ENCODE assay signal across 8 cellular contexts in genomic region chr1:11272544-11272841, GRCh38. TPM values are rescaled to one million over a fixed set of nuclear protein-coding genes. Genes with fewer than 3 reads are reported as not detected.
DNase-seq lines count a peak whose midpoint lies in the region; ATAC-seq, FAIRE-seq and TF ChIP-seq lines count a peak whose summit lies in the region.

No MANE protein-coding gene starts in this region.

- CTCF ChIA-PET in endothelial cell of umbilical vein (lab: Charles Lee) = interaction anchor here (0.6 to 1.8 kb wide), 8 partner anchors 9 to 373 kb away, joined by 3 to 17 read pairs (median 6); partner anchors contain the start of gene MTOR

- H3K4me2 ChIP-seq in OCI-LY3 (ENCODE audit: low read length) = peak overlapping the region; percentile 78
- peak overlapping the region; percentile 19 for H3K4me2 ChIP-seq in endothelial cell of umbilical vein (ENCODE audit: insufficient read depth, low read length)

- no peaks in the 10 kb centered on the region for H3K36me3 ChIP-seq in GM06990 (ENCODE audit: control insufficient read depth, insufficient read depth, low read length)
- peaks cover 5% of the 10 kb centered on the region for H3K36me3 ChIP-seq in OCI-LY3 (replicated peaks; ENCODE audit: low read depth, low read length)
- H3K36me3 ChIP-seq in endothelial cell of umbilical vein (ENCODE audit: control insufficient read depth in 2 of 2, extremely low read depth in 1 of 2, insufficient read depth in 2 of 2, low read length in 2 of 2) = no peaks in the 10 kb centered on the region
- H3K36me3 ChIP-seq in psoas muscle (ENCODE audit: insufficient read depth in 1 of 2, low read depth in 1 of 2) = peaks cover 4 to 18% of the 10 kb centered on the region in 2 donors

- no peak for TF ChIP-seq POLR2A in endothelial cell of umbilical vein (IDR thresholded peaks at IDR 0.05; ENCODE audit: low read depth, low read length)

- intact Hi-C loops in endothelial cell of umbilical vein (cut with micrococcal nuclease) (loop anchor here (10.0 kb wide), 2 partner anchors 462 to 532 kb away; partner anchors contain the start of genes AGTRAP, CLCN6 and MTHFR), psoas muscle (cut with DNase I) (loop anchor here in 1 of 2 donors (10.0 kb wide), 1 partner anchor 462 kb away; the partner anchor contains the start of gene AGTRAP)

- H3K27ac ChIP-seq in OCI-LY3 (ENCODE audit: low read length) = no peak overlapping the region
- H3K27ac ChIP-seq in endothelial cell of umbilical vein (ENCODE audit: insufficient read depth, low read depth, low read length) = no peak overlapping the region
- peak overlapping the region; percentile 32 for H3K27ac ChIP-seq in psoas muscle

- dilution Hi-C loops in endothelial cell of umbilical vein (cut with MboI; ENCODE audit: extremely low pct_ligation_motif_present, low sequenced_read_pairs) = no loop called here

- H3K9ac ChIP-seq in OCI-LY3 (ENCODE audit: low read length) (peak overlapping the region; percentile 16; the same call in 1 of the 2 replicates), endothelial cell of umbilical vein (replicated peaks; ENCODE audit: extremely low read depth, insufficient read depth, low read length) (no peak overlapping the region)

- no peaks in the 10 kb centered on the region for H4K20me1 ChIP-seq in OCI-LY3 (ENCODE audit: insufficient read depth, low read length)
- no peaks in the 10 kb centered on the region for H4K20me1 ChIP-seq in endothelial cell of umbilical vein (replicated peaks; ENCODE audit: control insufficient read depth, extremely low read depth, insufficient read depth, low read length)

- peaks cover 11% of the 10 kb centered on the region; the same call in 1 of the 2 replicates for H3K4me1 ChIP-seq in OCI-LY3 (ENCODE audit: low read length)
- H3K4me1 ChIP-seq in endothelial cell of umbilical vein (ENCODE audit: control insufficient read depth, extremely low read depth, insufficient read depth, low read length) = peaks cover 15% of the 10 kb centered on the region
- peaks cover 28% of the 10 kb centered on the region for H3K4me1 ChIP-seq in psoas muscle

- H2AFZ ChIP-seq in OCI-LY3 (ENCODE audit: low read depth, low read length) (peak overlapping the region; percentile 77; the same call in 1 of the 2 replicates), endothelial cell of umbilical vein (ENCODE audit: low read depth, low read length) (peak overlapping the region; percentile 14)

- BruUV-seq in endothelial cell of umbilical vein (replicated peaks; lab: Mats Ljungman, UMichigan) = no TSS peak

- 11 to 13% (median 13%) methylated on average over 9 of the region's 9 CpGs for WGBS in psoas muscle, 3 donors

- TF ChIP-seq CTCF in GM06990 (IDR thresholded peaks at IDR 0.05; ENCODE audit: insufficient read depth, low read length, poor library complexity, severe bottlenecking) (no peak), OCI-LY3 (IDR thresholded peaks at IDR 0.05; ENCODE audit: low read depth, low read length) (no peak), endothelial cell of umbilical vein (IDR thresholded peaks at IDR 0.05; ENCODE audit: extremely low read depth in 1 of 2, insufficient read depth in 1 of 2, low read depth in 1 of 2, low read length in 2 of 2) (no peak), psoas muscle (IDR thresholded peaks at IDR 0.05) (no peak)

- no peak for DNase-seq in GM06990 (ENCODE audit: extremely low read depth, insufficient read length)
- DNase-seq in endothelial cell of umbilical vein (ENCODE audit: low read depth, low spot score) = peak; percentile 63
- no peak for DNase-seq in psoas muscle
- no peak for DNase-seq in NCI-H774 (lab: John Stamatoyannopoulos, UW)
- no peak for DNase-seq in MV-4-11 (lab: John Stamatoyannopoulos, UW)
- DNase-seq in glomerular visceral epithelial cell (ENCODE audit: extremely low spot score) = no peak

- ATAC-seq in psoas muscle (no peak), HG03469 (IDR thresholded peaks at IDR 0.05; ENCODE audit: unreplicated experiment) (no peak)

- no peak for FAIRE-seq in endothelial cell of umbilical vein (lab: Jason Lieb, UNC)

- H3K9me3 ChIP-seq in OCI-LY3 (ENCODE audit: insufficient read depth, low read length) (no peaks in the 10 kb centered on the region), endothelial cell of umbilical vein (replicated peaks; ENCODE audit: control insufficient read depth, insufficient read depth, low read length) (no peaks in the 10 kb centered on the region), psoas muscle (no peaks in the 10 kb centered on the region)

- peak overlapping the region; percentile 47 for H3K4me3 ChIP-seq in GM06990 (replicated peaks; ENCODE audit: low read depth, low read length)
- H3K4me3 ChIP-seq in OCI-LY3 (ENCODE audit: low read length) = peak overlapping the region; percentile 82
- no peak overlapping the region for H3K4me3 ChIP-seq in endothelial cell of umbilical vein (replicated peaks in 1 of 3; ENCODE audit: insufficient read depth in 1 of 3, low read depth in 1 of 3, low read length in 3 of 3)
- peak overlapping the region; percentile 59 for H3K4me3 ChIP-seq in psoas muscle

- no peaks in the 10 kb centered on the region for H3K27me3 ChIP-seq in GM06990 (replicated peaks; ENCODE audit: control insufficient read depth, insufficient read depth, low read length)
- H3K27me3 ChIP-seq in OCI-LY3 (ENCODE audit: low read depth, low read length) = no peaks in the 10 kb centered on the region
- H3K27me3 ChIP-seq in endothelial cell of umbilical vein (ENCODE audit: control insufficient read depth in 2 of 2, insufficient read depth in 2 of 2, low read length in 2 of 2) = no peaks in the 10 kb centered on the region
- no peaks in the 10 kb centered on the region for H3K27me3 ChIP-seq in psoas muscle (ENCODE audit: insufficient read depth in 3 of 3, low read length in 2 of 3)

- H3K9me1 ChIP-seq in endothelial cell of umbilical vein (replicated peaks; ENCODE audit: control insufficient read depth, extremely low read depth, insufficient read depth, low read length) = no peaks in the 10 kb centered on the region

- H3K79me2 ChIP-seq in OCI-LY3 (ENCODE audit: low read length) (peaks cover 37% of the 10 kb centered on the region), endothelial cell of umbilical vein (ENCODE audit: control insufficient read depth, insufficient read depth, low read length) (peaks cover 17% of the 10 kb centered on the region)

- POLR2A ChIA-PET in endothelial cell of umbilical vein (lab: Charles Lee) = interaction anchor here (0.5 to 1.4 kb wide), 7 partner anchors 10 to 654 kb away, joined by 3 to 9 read pairs (median 4); partner anchors contain the start of genes KIAA2013 and MTOR

TF ChIP-seq in endothelial cell of umbilical vein, 7 proteins besides CTCF, POLR2A, EP300 and RAD21:
- no peak for TF ChIP-seq EZH2 (IDR thresholded peaks at IDR 0.05; ENCODE audit: borderline replicate concordance, low read depth, low read length, severe bottlenecking)
- no peak for TF ChIP-seq MYC (IDR thresholded peaks at IDR 0.05; ENCODE audit: low read depth, low read length)
- no peak for TF ChIP-seq GATA2 (IDR thresholded peaks at IDR 0.05; ENCODE audit: insufficient read depth, insufficient read length, low read depth, low read length)
- no peak for TF ChIP-seq POLR2AphosphoS5 (IDR thresholded peaks at IDR 0.05; ENCODE audit: insufficient read depth, low read depth, low read length)
- TF ChIP-seq JUN (IDR thresholded peaks at IDR 0.05; ENCODE audit: borderline replicate concordance, insufficient read depth, insufficient read length, low read depth) = no peak
- TF ChIP-seq, protein P1, sequence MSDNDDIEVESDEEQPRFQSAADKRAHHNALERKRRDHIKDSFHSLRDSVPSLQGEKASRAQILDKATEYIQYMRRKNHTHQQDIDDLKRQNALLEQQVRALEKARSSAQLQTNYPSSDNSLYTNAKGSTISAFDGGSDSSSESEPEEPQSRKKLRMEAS (IDR thresholded peaks at IDR 0.05; ENCODE audit: insufficient read depth, insufficient read length) = no peak
- no peak for TF ChIP-seq FOS (IDR thresholded peaks at IDR 0.05; ENCODE audit: borderline replicate concordance, insufficient read depth, low read length)

RNA-seq across cellular contexts. Expression of gene UBIAD1, which starts 0.5 kb away (rescaled TPM):
- total RNA-seq in endothelial cell of umbilical vein = 12.7 and 13.0 TPM in 2 replicates
- 17.8 and 20.5 TPM in 2 replicates for polyA plus RNA-seq in endothelial cell of umbilical vein
- 13.1 and 13.6 TPM in 2 replicates for polyA plus RNA-seq in endothelial cell of umbilical vein (2011; cell fraction: cytosol; rRNA removed)
- 6.4 and 7.2 TPM in 2 replicates for polyA plus RNA-seq in endothelial cell of umbilical vein (2011; cell fraction: nucleus; rRNA removed)
- polyA plus RNA-seq in endothelial cell of umbilical vein (2012) = 7.6 and 9.8 TPM in 2 replicates
- 33.6 and 35.1 TPM in 2 replicates for polyA minus RNA-seq in endothelial cell of umbilical vein
- polyA minus RNA-seq in endothelial cell of umbilical vein (2011; cell fraction: cytosol; rRNA and poly(A)+ RNA removed) = 20.0 TPM
- polyA minus RNA-seq in endothelial cell of umbilical vein (2011; cell fraction: nucleus; rRNA and poly(A)+ RNA removed) = 12.9 and 13.5 TPM in 2 replicates
- 10 to 100 TPM; 21.9 to 29.4 (median 26.7) TPM for total RNA-seq in psoas muscle
- 10 to 100 TPM; 19.0 to 28.3 (median 24.4) TPM for polyA plus RNA-seq in psoas muscle

RNA-seq across cellular contexts. Expression of gene MTOR, which starts 10.1 kb away (rescaled TPM):
- total RNA-seq in endothelial cell of umbilical vein (50.4 and 53.1 TPM in 2 replicates), psoas muscle (10 to 100 TPM; 35.0 to 50.8 (median 47.1) TPM)
- polyA plus RNA-seq in endothelial cell of umbilical vein (30.2 and 33.5 TPM in 2 replicates), psoas muscle (10 to 100 TPM; 24.0 to 44.0 (median 33.7) TPM)
- 30.5 and 34.4 TPM in 2 replicates for polyA plus RNA-seq in endothelial cell of umbilical vein (2011; cell fraction: cytosol; rRNA removed)
- 145 and 152 TPM in 2 replicates for polyA plus RNA-seq in endothelial cell of umbilical vein (2011; cell fraction: nucleus; rRNA removed)
- polyA plus RNA-seq in endothelial cell of umbilical vein (2012) = 33.3 and 43.0 TPM in 2 replicates
- polyA minus RNA-seq in endothelial cell of umbilical vein = 108 and 121 TPM in 2 replicates
- 39.1 TPM for polyA minus RNA-seq in endothelial cell of umbilical vein (2011; cell fraction: cytosol; rRNA and poly(A)+ RNA removed)
- polyA minus RNA-seq in endothelial cell of umbilical vein (2011; cell fraction: nucleus; rRNA and poly(A)+ RNA removed) = 69.5 and 107 TPM in 2 replicates

Comparison
In these comparisons a context has a peak if more than half of its experiments do, and no peak if none do; other contexts are left out.
1. H3K4me3 ChIP-seq: peak in GM06990 (single experiment), OCI-LY3 (single experiment) and psoas muscle (single experiment); none in endothelial cell of umbilical vein (0 of 3).